ENCODE assay signal across 12 cellular contexts in genomic region chr6:47698342-47698787, GRCh38. TPM values are rescaled to one million over a fixed set of nuclear protein-coding genes. Genes with fewer than 3 reads are reported as not detected.
A peak's percentile ranks its signal among the peaks of the same experiment; 100 is the strongest.
DNase-seq lines count a peak whose midpoint lies in the region; ATAC-seq and TF ChIP-seq lines count a peak whose summit lies in the region.
"Had no signal": no experiment of that assay in that cellular context is flagged by ENCODE, and none has a peak within 500 bp of the region (broad histone marks: within the 10 kb centered on the region; RNA-seq: fewer than 3 reads in every experiment).

TSS of gene ADGRF4 (plus strand) at chr6:47698580. CDS start at chr6:47707246, 8,666 bp downstream.

- no peak within 1 kb of the TSS for H3K27ac ChIP-seq in OCI-LY3 (ENCODE audit: low read length)
- H3K27ac ChIP-seq in esophagus (ENCODE audit: low read depth in 2 of 2, low read length in 1 of 2) = peak within 1 kb of the TSS; percentile 94 to 95

- peaks cover 0 to 15% (median 1%) of the 10 kb centered on the region in 5 donors for H3K27me3 Mint-ChIP-seq in naive thymus-derived CD8-positive, alpha-beta T cell

- DNase-seq in NK-92 treated with Interleukin-12 subunit alpha and Interleukin-12 subunit beta, amount 100 ng/mL, for 24 hours (lab: John Stamatoyannopoulos, UW) = peak; percentile 3
- DNase-seq in NK-92 (lab: John Stamatoyannopoulos, UW; ENCODE audit: unreplicated experiment) = no peak
- DNase-seq in stimulated activated CD8-positive, alpha-beta memory T cell treated with anti-CD3 and anti-CD28 coated beads, Interleukin-4, amount 100 ng/mL, for 48 hours = peak; percentile 25
- no peak for DNase-seq in cerebellar cortex (ENCODE audit: low spot score)
- no peak for DNase-seq in naive thymus-derived CD8-positive, alpha-beta T cell
- DNase-seq: 8988T had no signal

- no peaks in the 10 kb centered on the region for H3K79me2 ChIP-seq in OCI-LY3 (ENCODE audit: low read length)

- POLR2A ChIA-PET in naive thymus-derived CD8-positive, alpha-beta T cell (lab: Charles Lee) = no interaction called here

- H3K9ac ChIP-seq in OCI-LY3 (ENCODE audit: low read length) = no peak within 1 kb of the TSS

- no peak for ATAC-seq in HG02678 (IDR thresholded peaks at IDR 0.05; ENCODE audit: unreplicated experiment)
- no peak for ATAC-seq in naive thymus-derived CD8-positive, alpha-beta T cell

- H3K36me3 ChIP-seq in OCI-LY3 (replicated peaks; ENCODE audit: low read depth, low read length) (no peaks in the 10 kb centered on the region), esophagus (ENCODE audit: control insufficient read depth in 2 of 2, insufficient read depth in 2 of 2, low read length in 1 of 2) (no peaks in the 10 kb centered on the region)
- H3K36me3 ChIP-seq: right atrium auricular region had no signal

- no peak within 1 kb of the TSS for H3K4me2 ChIP-seq in OCI-LY3 (ENCODE audit: low read length)

- no peak within 1 kb of the TSS for H3K4me3 Mint-ChIP-seq in naive thymus-derived CD8-positive, alpha-beta T cell
- H3K4me3 Mint-ChIP-seq: stimulated activated naive CD8-positive, alpha-beta T cell treated with anti-CD3 and anti-CD28 coated beads, Interleukin-15, Interleukin-2, amounts not matched to agents 100 ng/mL and 50 ng/mL, for 24 hours had no signal

- H2AFZ ChIP-seq in OCI-LY3 (ENCODE audit: low read depth, low read length) = peak within 1 kb of the TSS; percentile 50

- H3K27ac Mint-ChIP-seq in naive thymus-derived CD8-positive, alpha-beta T cell = peak within 1 kb of the TSS in 1 of 10 donors; percentile 22
- H3K27ac Mint-ChIP-seq: stimulated activated naive CD8-positive, alpha-beta T cell treated with anti-CD3 and anti-CD28 coated beads, Interleukin-15, Interleukin-2, amounts not matched to agents 100 ng/mL and 50 ng/mL, for 24 hours had no signal

- no peaks in the 10 kb centered on the region for H3K4me1 Mint-ChIP-seq in naive thymus-derived CD8-positive, alpha-beta T cell

- H3K4me3 ChIP-seq in OCI-LY3 (ENCODE audit: low read length) (no peak within 1 kb of the TSS), esophagus (ENCODE audit: low read depth in 1 of 2, low read length in 2 of 2) (peak within 1 kb of the TSS; percentile 32 to 50)
- H3K4me3 ChIP-seq: right atrium auricular region had no signal

- no peak for TF ChIP-seq CTCF in OCI-LY3 (IDR thresholded peaks at IDR 0.05; ENCODE audit: low read depth, low read length)

- H3K4me1 ChIP-seq in OCI-LY3 (ENCODE audit: low read length) (peaks cover 27% of the 10 kb centered on the region), esophagus (ENCODE audit: control insufficient read depth in 2 of 2, insufficient read depth in 2 of 2, low read length in 1 of 2) (peaks cover 0 to 2% of the 10 kb centered on the region in 2 donors)

- H3K9me3 Mint-ChIP-seq in naive thymus-derived CD8-positive, alpha-beta T cell = no peaks in the 10 kb centered on the region
- H3K9me3 Mint-ChIP-seq: stimulated activated naive CD8-positive, alpha-beta T cell treated with anti-CD3 and anti-CD28 coated beads, Interleukin-15, Interleukin-2, amounts not matched to agents 100 ng/mL and 50 ng/mL, for 24 hours had no signal

- H3K9me3 ChIP-seq in OCI-LY3 (ENCODE audit: insufficient read depth, low read length) (no peaks in the 10 kb centered on the region), esophagus (ENCODE audit: control insufficient read depth in 2 of 2, insufficient read depth in 1 of 2, low read depth in 1 of 2, low read length in 1 of 2) (no peaks in the 10 kb centered on the region)
- H3K9me3 ChIP-seq: right atrium auricular region had no signal

- 53 to 66% methylated on average over 5 of the region's 5 CpGs for WGBS in esophagus, 2 donors

- no peaks in the 10 kb centered on the region for H4K20me1 ChIP-seq in OCI-LY3 (ENCODE audit: insufficient read depth, low read length)

- H3K27me3 ChIP-seq in OCI-LY3 (ENCODE audit: low read depth, low read length) = no peaks in the 10 kb centered on the region
- no peaks in the 10 kb centered on the region for H3K27me3 ChIP-seq in esophagus (ENCODE audit: control insufficient read depth in 1 of 2, insufficient read depth in 2 of 2, low read length in 2 of 2)
- H3K27me3 ChIP-seq: right atrium auricular region had no signal

- H3K36me3 Mint-ChIP-seq in naive thymus-derived CD8-positive, alpha-beta T cell = no peaks in the 10 kb centered on the region

RNA-seq across cellular contexts. Expression of gene ADGRF4, which starts in this region (rescaled TPM):
- polyA plus RNA-seq in esophagus = 10 to 100 TPM in 1 of 2 donors, 1 to 10 TPM in 1; 8.2 to 17.0 TPM
- total RNA-seq in naive thymus-derived CD8-positive, alpha-beta T cell = not detected
- polyA plus RNA-seq in naive thymus-derived CD8-positive, alpha-beta T cell = not detected
- total RNA-seq: chondrocyte had no signal

Comparison
In these comparisons a context has a peak if more than half of its experiments do, and no peak if none do; other contexts are left out.
1. RNA of gene ADGRF4 (polyA plus RNA-seq): 8.2 to 17.0 TPM in esophagus; not detected in naive thymus-derived CD8-positive, alpha-beta T cell; every median in the first group is over 4 times any median in the second.
2. DNase-seq: peak in NK-92 treated with Interleukin-12 subunit alpha and Interleukin-12 subunit beta, amount 100 ng/mL, for 24 hours (single experiment) and stimulated activated CD8-positive, alpha-beta memory T cell treated with anti-CD3 and anti-CD28 coated beads, Interleukin-4, amount 100 ng/mL, for 48 hours (single experiment); none in NK-92 (single experiment), cerebellar cortex (single experiment) and naive thymus-derived CD8-positive, alpha-beta T cell (0 of 10).